Comparison of ENCODE assay signal across 8 cellular contexts in genomic region chr16:10942352-10943297, GRCh38. TPM values are rescaled to one million over a fixed set of nuclear protein-coding genes. Genes with fewer than 3 reads are reported as not detected.
DNase-seq lines count a peak whose midpoint lies in the region; ATAC-seq, FAIRE-seq and TF ChIP-seq lines count a peak whose summit lies in the region.

DEXI (minus strand) TSS chr16:10942468; CDS start chr16:10942005, 463 bp downstream.

- H3K36me3 Mint-ChIP-seq in activated naive CD8-positive, alpha-beta T cell: peaks cover 8% of the 10 kb centered on the region
- H3K36me3 Mint-ChIP-seq in glutamatergic neuron (ENCODE audit: unreplicated experiment): peaks cover 5% of the 10 kb centered on the region

- H3K9me3 ChIP-seq in pancreas (no peaks in the 10 kb centered on the region), tibial artery (no peaks in the 10 kb centered on the region)

- no peak for FAIRE-seq in pancreas (lab: Jason Lieb, UNC)

- H3K4me1 ChIP-seq in pancreas: peaks cover 23 to 44% (median 25%) of the 10 kb centered on the region in 3 donors
- peaks cover 0 to 82% (median 73%) of the 10 kb centered on the region in 4 donors for H3K4me1 ChIP-seq in tibial artery

- H3K36me3 ChIP-seq in pancreas (no peaks in the 10 kb centered on the region), tibial artery (no peaks in the 10 kb centered on the region)

- TF ChIP-seq CTCF in HFF-Myc (IDR thresholded peaks at IDR 0.05; ENCODE audit: low read depth, low read length, missing control alignments) (peak; percentile 6), NB4 (IDR thresholded peaks at IDR 0.05; ENCODE audit: low read depth, low read length) (no peak), glutamatergic neuron (IDR thresholded peaks at IDR 0.05; ENCODE audit: partially characterized antibody, unreplicated experiment) (peak; percentile 92), pancreas (IDR thresholded peaks at IDR 0.05) (peak in 1 of 4 donors; percentile 30), tibial artery (IDR thresholded peaks at IDR 0.05) (peak in 1 of 2 experiments; percentile 22)

- WGBS in pancreas, 2 donors: 10 to 14% methylated on average over 45 to 60 of the region's 60 CpGs

- H3K27ac ChIP-seq in pancreas (peak within 1 kb of the TSS; percentile 54 to 80 (median 64)), tibial artery (peak within 1 kb of the TSS; percentile 87 to 90)

- peak; percentile 57 for TF ChIP-seq POLR2A in NB4 (IDR thresholded peaks at IDR 0.05; ENCODE audit: extremely low read depth, insufficient read length)

- H3K27ac Mint-ChIP-seq in activated naive CD8-positive, alpha-beta T cell: peak within 1 kb of the TSS; percentile 79
- H3K27ac Mint-ChIP-seq in glutamatergic neuron (ENCODE audit: unreplicated experiment): peak within 1 kb of the TSS; percentile 95

- H3K27me3 Mint-ChIP-seq in activated naive CD8-positive, alpha-beta T cell: no peaks in the 10 kb centered on the region
- peaks cover 10% of the 10 kb centered on the region for H3K27me3 Mint-ChIP-seq in glutamatergic neuron (ENCODE audit: unreplicated experiment)

- peak within 1 kb of the TSS; percentile 93 for H3K4me3 ChIP-seq in HFF-Myc (replicated peaks; ENCODE audit: low read depth, low read length)
- peak within 1 kb of the TSS; percentile 69 for H3K4me3 ChIP-seq in NB4 (ENCODE audit: low read depth, low read length)
- peak within 1 kb of the TSS; percentile 77 to 90 (median 80) for H3K4me3 ChIP-seq in pancreas
- peak within 1 kb of the TSS; percentile 95 to 96 for H3K4me3 ChIP-seq in tibial artery

- H3K27me3 ChIP-seq in pancreas: no peaks in the 10 kb centered on the region
- no peaks in the 10 kb centered on the region for H3K27me3 ChIP-seq in tibial artery

- peak within 1 kb of the TSS; percentile 95 for H3K4me3 Mint-ChIP-seq in activated naive CD8-positive, alpha-beta T cell
- H3K4me3 Mint-ChIP-seq in glutamatergic neuron (ENCODE audit: unreplicated experiment): peak within 1 kb of the TSS; percentile 90

- H3K9me3 Mint-ChIP-seq in activated naive CD8-positive, alpha-beta T cell (ENCODE audit: low read depth): no peaks in the 10 kb centered on the region
- peaks cover 19% of the 10 kb centered on the region for H3K9me3 Mint-ChIP-seq in glutamatergic neuron (ENCODE audit: unreplicated experiment)

- DNase-seq in GM04504 (ENCODE audit: low read depth) (peak; percentile 79), HFF-Myc (ENCODE audit: extremely low read depth, low read depth) (peak; percentile 49), NB4 (ENCODE audit: low read depth) (peak; percentile 92), SKM-1 treated with dmso at 0.1 percent for 144 hours (lab: John Stamatoyannopoulos, UW; ENCODE audit: unreplicated experiment) (peak; percentile 92), glutamatergic neuron (peak; percentile 94), pancreas (peak; percentile 92 to 99 (median 96)), tibial artery (peak; percentile 92 to 98)

- intact Hi-C loops in pancreas (cut with DNase I): no loop called here
- intact Hi-C loops in tibial artery (cut with DNase I; ENCODE audit: low total_unique reads): no loop called here

- peak; percentile 66 to 81 (median 76) for ATAC-seq in pancreas

- peaks cover 74% of the 10 kb centered on the region for H3K4me1 Mint-ChIP-seq in activated naive CD8-positive, alpha-beta T cell (ENCODE audit: low read depth)
- peaks cover 42% of the 10 kb centered on the region for H3K4me1 Mint-ChIP-seq in glutamatergic neuron (ENCODE audit: low read depth, unreplicated experiment)

RNA-seq across cellular contexts. Expression of gene DEXI, which starts in this region (rescaled TPM):
- 37.3 TPM for total RNA-seq in glutamatergic neuron (ENCODE audit: unreplicated experiment)
- total RNA-seq in pancreas: 10 to 100 TPM; 12.0 to 22.6 (median 16.8) TPM
- 10 to 100 TPM; 14.4 to 21.4 TPM for polyA plus RNA-seq in pancreas

Comparison
In these comparisons a context has a peak if more than half of its experiments do, and no peak if none do; other contexts are left out.
1. Peak in every context shown above with its lines: DNase-seq, ATAC-seq, H3K4me3 ChIP-seq and H3K27ac ChIP-seq.